ENCODE assay signal across 8 cellular contexts in genomic region chr10:73168486-73168844, GRCh38. TPM values are rescaled to one million over a fixed set of nuclear protein-coding genes. Genes with fewer than 3 reads are reported as not detected.
DNase-seq lines count a peak whose midpoint lies in the region; ATAC-seq, FAIRE-seq and TF ChIP-seq lines count a peak whose summit lies in the region.

No MANE protein-coding gene starts in this region.

- H3K36me3 Mint-ChIP-seq in WTC11 = peaks cover 5% of the 10 kb centered on the region; the same call in 1 of the 2 replicates

- FAIRE-seq in GM18507 (lab: Jason Lieb, UNC) = peak; percentile 5

- no peaks in the 10 kb centered on the region; the same call in 1 of the 2 replicates for H3K27me3 Mint-ChIP-seq in WTC11 (ENCODE audit: low read depth)

- no peak for TF ChIP-seq CTCF in WTC11 (IDR thresholded peaks at IDR 0.05)

- CTCF ChIA-PET in WTC11 (lab: Charles Lee) = interaction anchor here (0.8 to 1.4 kb wide), 4 partner anchors 73 to 334 kb away, joined by 3 to 5 read pairs (median 4); partner anchors contain the start of gene DNAJC9

- no peaks in the 10 kb centered on the region for H3K27me3 ChIP-seq in skeletal muscle satellite cell (ENCODE audit: control insufficient read depth, insufficient read depth, low read length)

- H3K4me3 Mint-ChIP-seq in WTC11 = peak overlapping the region; percentile 100

- peaks cover 14% of the 10 kb centered on the region for H3K4me1 Mint-ChIP-seq in WTC11

- no peaks in the 10 kb centered on the region for H3K36me3 ChIP-seq in skeletal muscle satellite cell (ENCODE audit: insufficient read depth, low read length)

- no peaks in the 10 kb centered on the region for H3K9me3 Mint-ChIP-seq in WTC11

- DNase-seq in GM18507 (ENCODE audit: extremely low spot score, insufficient read length, low read depth) (no peak), WTC11 (ENCODE audit: low spot score) (no peak), left ventricle myocardium superior (no peak), cerebellar nuclear complex (lab: John Stamatoyannopoulos, UW) (no peak)

- H3K9ac ChIP-seq in skeletal muscle satellite cell (ENCODE audit: low read depth, low read length) = peak overlapping the region; percentile 96

- H3K4me2 ChIP-seq in skeletal muscle satellite cell (ENCODE audit: low read length) = peak overlapping the region; percentile 84

- peak overlapping the region; percentile 86 for H3K4me3 ChIP-seq in skeletal muscle satellite cell (ENCODE audit: low read length)

- intact Hi-C loops in left ventricle myocardium superior (cut with micrococcal nuclease) = no loop called here

- peak overlapping the region; percentile 98 for H3K27ac Mint-ChIP-seq in WTC11

- no peaks in the 10 kb centered on the region for H3K4me1 ChIP-seq in skeletal muscle satellite cell (ENCODE audit: control insufficient read depth, insufficient read depth, low read length)

- ATAC-seq in HG02759 (IDR thresholded peaks at IDR 0.05; ENCODE audit: unreplicated experiment) = peak; percentile 20
- no peak for ATAC-seq in WTC11
- ATAC-seq in left ventricle myocardium superior = peak; percentile 18
- no peak for ATAC-seq in HG02840 (IDR thresholded peaks at IDR 0.05; ENCODE audit: low FRiP score, unreplicated experiment)
- no peak for ATAC-seq in GM19397 (IDR thresholded peaks at IDR 0.05; ENCODE audit: unreplicated experiment)

- H3K9me3 ChIP-seq in skeletal muscle satellite cell (replicated peaks; ENCODE audit: low read length) = no peaks in the 10 kb centered on the region

- POLR2A ChIA-PET in WTC11 (lab: Charles Lee) = interaction anchor here (1.1 to 1.2 kb wide), 3 partner anchors 73 to 84 kb away, joined by 3 read pairs; partner anchors contain the start of genes DNAJC9 and MRPS16

TF ChIP-seq in WTC11, 78 proteins besides CTCF, POLR2A, EP300 and RAD21:
- no peak for TF ChIP-seq GABPB1 (CRISPR knock-in tag; IDR thresholded peaks at IDR 0.05)
- no peak for TF ChIP-seq ZNF232 (CRISPR knock-in tag; IDR thresholded peaks at IDR 0.05)
- TF ChIP-seq USF1 (CRISPR knock-in tag; IDR thresholded peaks at IDR 0.05) = no peak
- no peak for TF ChIP-seq ZNF671 (CRISPR knock-in tag; IDR thresholded peaks at IDR 0.05)
- TF ChIP-seq RELA (CRISPR knock-in tag; IDR thresholded peaks at IDR 0.05; ENCODE audit: borderline replicate concordance) = no peak
- TF ChIP-seq, protein P1, sequence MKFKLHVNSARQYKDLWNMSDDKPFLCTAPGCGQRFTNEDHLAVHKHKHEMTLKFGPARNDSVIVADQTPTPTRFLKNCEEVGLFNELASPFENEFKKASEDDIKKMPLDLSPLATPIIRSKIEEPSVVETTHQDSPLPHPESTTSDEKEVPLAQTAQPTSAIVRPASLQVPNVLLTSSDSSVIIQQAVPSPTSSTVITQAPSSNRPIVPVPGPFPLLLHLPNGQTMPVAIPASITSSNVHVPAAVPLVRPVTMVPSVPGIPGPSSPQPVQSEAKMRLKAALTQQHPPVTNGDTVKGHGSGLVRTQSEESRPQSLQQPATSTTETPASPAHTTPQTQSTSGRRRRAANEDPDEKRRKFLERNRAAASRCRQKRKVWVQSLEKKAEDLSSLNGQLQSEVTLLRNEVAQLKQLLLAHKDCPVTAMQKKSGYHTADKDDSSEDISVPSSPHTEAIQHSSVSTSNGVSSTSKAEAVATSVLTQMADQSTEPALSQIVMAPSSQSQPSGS (CRISPR knock-in tag; IDR thresholded peaks at IDR 0.05; ENCODE audit: borderline replicate concordance, low read depth) = no peak
- no peak for TF ChIP-seq CREM (CRISPR knock-in tag; IDR thresholded peaks at IDR 0.05)
- no peak for TF ChIP-seq TEAD1 (CRISPR knock-in tag; IDR thresholded peaks at IDR 0.05)
- no peak for TF ChIP-seq ZNF121 (CRISPR knock-in tag; IDR thresholded peaks at IDR 0.05)
- TF ChIP-seq FOXJ3 (CRISPR knock-in tag; IDR thresholded peaks at IDR 0.05; ENCODE audit: borderline replicate concordance) = no peak
- no peak for TF ChIP-seq AFF4 (CRISPR knock-in tag; IDR thresholded peaks at IDR 0.05; ENCODE audit: borderline replicate concordance)
- TF ChIP-seq, protein P2, sequence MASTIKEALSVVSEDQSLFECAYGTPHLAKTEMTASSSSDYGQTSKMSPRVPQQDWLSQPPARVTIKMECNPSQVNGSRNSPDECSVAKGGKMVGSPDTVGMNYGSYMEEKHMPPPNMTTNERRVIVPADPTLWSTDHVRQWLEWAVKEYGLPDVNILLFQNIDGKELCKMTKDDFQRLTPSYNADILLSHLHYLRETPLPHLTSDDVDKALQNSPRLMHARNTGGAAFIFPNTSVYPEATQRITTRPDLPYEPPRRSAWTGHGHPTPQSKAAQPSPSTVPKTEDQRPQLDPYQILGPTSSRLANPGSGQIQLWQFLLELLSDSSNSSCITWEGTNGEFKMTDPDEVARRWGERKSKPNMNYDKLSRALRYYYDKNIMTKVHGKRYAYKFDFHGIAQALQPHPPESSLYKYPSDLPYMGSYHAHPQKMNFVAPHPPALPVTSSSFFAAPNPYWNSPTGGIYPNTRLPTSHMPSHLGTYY (CRISPR knock-in tag; IDR thresholded peaks at IDR 0.05) = no peak

RNA-seq across cellular contexts. Expression of gene FAM149B1, which starts 0.5 kb away (rescaled TPM):
- total RNA-seq in WTC11 (2021) (13.8 to 19.8 TPM (median 19.8 TPM) in 3 replicates), left ventricle myocardium superior (13.8 TPM)
- total RNA-seq in skeletal muscle satellite cell (2012; rRNA removed) = 16.6 and 19.3 TPM in 2 replicates

RNA-seq across cellular contexts. Expression of gene ECD, which starts 0.7 kb away (rescaled TPM):
- total RNA-seq in WTC11 (2021) = 31.6 to 38.2 TPM (median 33.7 TPM) in 3 replicates
- total RNA-seq in left ventricle myocardium superior = 17.8 TPM
- 32.8 and 38.8 TPM in 2 replicates for total RNA-seq in skeletal muscle satellite cell (2012; rRNA removed)

RNA-seq across cellular contexts. Expression of gene NUDT13, which starts 58.2 kb away (rescaled TPM):
- total RNA-seq in WTC11 (2021) (1.8 to 2.9 TPM (median 2.0 TPM) in 3 replicates), left ventricle myocardium superior (4.5 TPM)
- 0.76 and 1.1 TPM in 2 replicates for total RNA-seq in skeletal muscle satellite cell (2012; rRNA removed)

Comparison
In these comparisons a context has a peak if more than half of its experiments do, and no peak if none do; other contexts are left out.
1. ATAC-seq: peak in HG02759 (single experiment) and left ventricle myocardium superior (single experiment); none in WTC11 (single experiment), HG02840 (single experiment) and GM19397 (single experiment).